26 cellular contexts compared by ENCODE assay signal in genomic region chr5:652773-653350, GRCh38. TPM values are rescaled to one million over a fixed set of nuclear protein-coding genes. Genes with fewer than 3 reads are reported as not detected.
DNase-seq lines count a peak whose midpoint lies in the region; ATAC-seq and TF ChIP-seq lines count a peak whose summit lies in the region.
"Had no signal": no experiment of that assay in that cellular context is flagged by ENCODE, and none has a peak within 500 bp of the region (broad histone marks: within the 10 kb centered on the region; RNA-seq: fewer than 3 reads in every experiment).

No MANE protein-coding gene starts in this region.

- H3K36me3 ChIP-seq in colonic mucosa, result no peaks in the 10 kb centered on the region
- peaks cover 0 to 56% (median 19%) of the 10 kb centered on the region in 6 donors for H3K36me3 ChIP-seq in spleen
- H3K36me3 ChIP-seq in GM23248 (ENCODE audit: low read depth), result no peaks in the 10 kb centered on the region

- H3K4me3 Mint-ChIP-seq in activated CD8-positive, alpha-beta T cell treated with anti-CD3 and anti-CD28 coated beads, Interleukin-2, amount 10 ng/mL, durations not matched to agents 7 days and 5 days, result no peak overlapping the region
- no peak overlapping the region for H3K4me3 Mint-ChIP-seq in activated CD8-positive, alpha-beta T cell treated with anti-CD3 and anti-CD28 coated beads for 36 hours
- H3K4me3 Mint-ChIP-seq: activated CD8-positive, alpha-beta memory T cell treated with anti-CD3 and anti-CD28 coated beads, Interleukin-2, amount 10 ng/mL, durations not matched to agents 7 days and 5 days; activated naive CD8-positive, alpha-beta T cell treated with anti-CD3 and anti-CD28 coated beads, Interleukin-2, amount 10 ng/mL, durations not matched to agents 7 days and 5 days; H9; IgD-negative memory B cell had no signal

- H3K4me2 ChIP-seq in GM23248 (ENCODE audit: unreplicated experiment), result no peak overlapping the region
- H3K4me2 ChIP-seq: BLaER1, hepatocyte had no signal

- peak overlapping the region; percentile 58 for H3K27ac Mint-ChIP-seq in activated CD8-positive, alpha-beta T cell treated with anti-CD3 and anti-CD28 coated beads, Interleukin-2, amount 10 ng/mL, durations not matched to agents 7 days and 5 days
- no peak overlapping the region for H3K27ac Mint-ChIP-seq in activated CD8-positive, alpha-beta T cell treated with anti-CD3 and anti-CD28 coated beads for 36 hours
- H3K27ac Mint-ChIP-seq: activated CD8-positive, alpha-beta memory T cell treated with anti-CD3 and anti-CD28 coated beads, Interleukin-2, amount 10 ng/mL, durations not matched to agents 7 days and 5 days; activated naive CD8-positive, alpha-beta T cell treated with anti-CD3 and anti-CD28 coated beads, Interleukin-2, amount 10 ng/mL, durations not matched to agents 7 days and 5 days; H9 had no signal

- intact Hi-C loops in activated CD8-positive, alpha-beta T cell treated with anti-CD3 and anti-CD28 coated beads for 36 hours (cut with micrococcal nuclease), result no loop called here
- intact Hi-C loops in colonic mucosa (cut with DNase I), result no loop called here
- intact Hi-C loops in spleen (cut with DNase I; ENCODE audit: low total_unique reads), result no loop called here

- no peaks in the 10 kb centered on the region for H3K9me3 Mint-ChIP-seq in activated CD8-positive, alpha-beta T cell treated with anti-CD3 and anti-CD28 coated beads, Interleukin-2, amount 10 ng/mL, durations not matched to agents 7 days and 5 days (ENCODE audit: insufficient read depth)
- no peaks in the 10 kb centered on the region for H3K9me3 Mint-ChIP-seq in activated CD8-positive, alpha-beta T cell treated with anti-CD3 and anti-CD28 coated beads for 36 hours
- H3K9me3 Mint-ChIP-seq: activated naive CD8-positive, alpha-beta T cell treated with anti-CD3 and anti-CD28 coated beads, Interleukin-2, amount 10 ng/mL, durations not matched to agents 7 days and 5 days; IgD-negative memory B cell had no signal

- no peak for ATAC-seq in activated CD8-positive, alpha-beta T cell treated with anti-CD3 and anti-CD28 coated beads, Interleukin-2, amount 10 ng/mL, durations not matched to agents 7 days and 5 days
- ATAC-seq in activated CD8-positive, alpha-beta T cell treated with anti-CD3 and anti-CD28 coated beads for 36 hours, result no peak
- ATAC-seq: activated CD8-positive, alpha-beta memory T cell treated with anti-CD3 and anti-CD28 coated beads, Interleukin-2, amount 10 ng/mL, durations not matched to agents 7 days and 5 days; esophagus mucosa; left ventricle myocardium superior; sciatic nerve had no signal

- H3F3A ChIP-seq in GM23248 (ENCODE audit: insufficient read depth), result no peaks in the 10 kb centered on the region; the same call in 1 of the 2 replicates

- H3K27me3 ChIP-seq in colonic mucosa, result no peaks in the 10 kb centered on the region
- H3K27me3 ChIP-seq in spleen (replicated peaks in 1 of 7), result no peaks in the 10 kb centered on the region
- H3K27me3 ChIP-seq in GM23248 (replicated peaks; ENCODE audit: insufficient read depth), result no peaks in the 10 kb centered on the region
- H3K27me3 ChIP-seq: BLaER1, hepatocyte had no signal

- no peak for TF ChIP-seq POLR2A in spleen (IDR thresholded peaks at IDR 0.05)

- H3K4me1 ChIP-seq in colonic mucosa, result no peaks in the 10 kb centered on the region
- no peaks in the 10 kb centered on the region for H3K4me1 ChIP-seq in spleen
- H3K4me1 ChIP-seq in GM23248 (ENCODE audit: insufficient read depth), result no peaks in the 10 kb centered on the region
- H3K4me1 ChIP-seq: BLaER1 had no signal

- H2AFZ ChIP-seq in GM23248, result no peak overlapping the region
- H2AFZ ChIP-seq: hepatocyte had no signal

- no peaks in the 10 kb centered on the region for H3K79me2 ChIP-seq in GM23248 (ENCODE audit: insufficient read depth)
- H3K79me2 ChIP-seq: hepatocyte had no signal

- no peak for DNase-seq in activated CD8-positive, alpha-beta T cell treated with anti-CD3 and anti-CD28 coated beads, Interleukin-2, amount 10 ng/mL, durations not matched to agents 7 days and 5 days
- DNase-seq in activated CD8-positive, alpha-beta T cell treated with anti-CD3 and anti-CD28 coated beads for 36 hours, result no peak
- DNase-seq in NCI-H2196 (lab: John Stamatoyannopoulos, UW; ENCODE audit: unreplicated experiment) (peak; percentile 83), colonic mucosa (peak; percentile 13), spleen (peak; percentile 69), GM23248 (no peak), Kasumi-1 (lab: John Stamatoyannopoulos, UW) (no peak), dedifferentiated amniotic fluid mesenchymal stem cell (ENCODE audit: extremely low spot score) (no peak)
- DNase-seq: activated CD4-positive, alpha-beta T cell treated with anti-CD3 and anti-CD28 coated beads for 4 hours; activated CD8-positive, alpha-beta memory T cell treated with anti-CD3 and anti-CD28 coated beads, Interleukin-2, amount 10 ng/mL, durations not matched to agents 7 days and 5 days; activated naive CD8-positive, alpha-beta T cell treated with anti-CD3 and anti-CD28 coated beads, Interleukin-2, amount 10 ng/mL, durations not matched to agents 7 days and 5 days; Calu3; effector memory CD4-positive, alpha-beta T cell; foreskin melanocyte; H9; immature natural killer cell; left ventricle myocardium superior; MM.1S; NCI-H187 treated with DMSO at 0.1 percent for 48 hours; NCI-H748 treated with DMSO at 0.1 percent for 48 hours; SIG-M5 had no signal

- in situ Hi-C loops in GM23248 (cut with MboI), result loop anchor here (25.0 kb wide), 1 partner anchor 509 kb away; no protein-coding TSS in a partner anchor

- H3K4me1 Mint-ChIP-seq in activated CD8-positive, alpha-beta T cell treated with anti-CD3 and anti-CD28 coated beads, Interleukin-2, amount 10 ng/mL, durations not matched to agents 7 days and 5 days (ENCODE audit: low read depth), result no peaks in the 10 kb centered on the region
- no peaks in the 10 kb centered on the region for H3K4me1 Mint-ChIP-seq in activated CD8-positive, alpha-beta T cell treated with anti-CD3 and anti-CD28 coated beads for 36 hours (ENCODE audit: low read depth)
- H3K4me1 Mint-ChIP-seq: activated CD8-positive, alpha-beta memory T cell treated with anti-CD3 and anti-CD28 coated beads, Interleukin-2, amount 10 ng/mL, durations not matched to agents 7 days and 5 days; activated naive CD8-positive, alpha-beta T cell treated with anti-CD3 and anti-CD28 coated beads, Interleukin-2, amount 10 ng/mL, durations not matched to agents 7 days and 5 days; H9; IgD-negative memory B cell; immature natural killer cell had no signal

- POLR2A ChIA-PET in activated CD8-positive, alpha-beta T cell treated with anti-CD3 and anti-CD28 coated beads, Interleukin-2, amount 10 ng/mL, durations not matched to agents 7 days and 5 days (lab: Charles Lee), result no interaction called here
- POLR2A ChIA-PET in activated CD8-positive, alpha-beta T cell treated with anti-CD3 and anti-CD28 coated beads for 36 hours (lab: Charles Lee), result no interaction called here

- no peaks in the 10 kb centered on the region for H3K27me3 Mint-ChIP-seq in activated CD8-positive, alpha-beta T cell treated with anti-CD3 and anti-CD28 coated beads, Interleukin-2, amount 10 ng/mL, durations not matched to agents 7 days and 5 days (ENCODE audit: low read depth)
- H3K27me3 Mint-ChIP-seq in activated CD8-positive, alpha-beta T cell treated with anti-CD3 and anti-CD28 coated beads for 36 hours, result no peaks in the 10 kb centered on the region
- H3K27me3 Mint-ChIP-seq: activated CD8-positive, alpha-beta memory T cell treated with anti-CD3 and anti-CD28 coated beads, Interleukin-2, amount 10 ng/mL, durations not matched to agents 7 days and 5 days; activated naive CD8-positive, alpha-beta T cell treated with anti-CD3 and anti-CD28 coated beads, Interleukin-2, amount 10 ng/mL, durations not matched to agents 7 days and 5 days; IgD-negative memory B cell had no signal

- no peak overlapping the region for H3K9ac ChIP-seq in colonic mucosa (ENCODE audit: low read depth in 2 of 2, low read length in 2 of 2)
- H3K9ac ChIP-seq in GM23248, result no peak overlapping the region
- H3K9ac ChIP-seq: BLaER1 had no signal

- no peak for TF ChIP-seq CTCF in activated CD8-positive, alpha-beta T cell treated with anti-CD3 and anti-CD28 coated beads for 36 hours (IDR thresholded peaks at IDR 0.05)
- TF ChIP-seq CTCF in colonic mucosa (IDR thresholded peaks at IDR 0.05) (no peak), spleen (IDR thresholded peaks at IDR 0.05 in 8 of 11, conservative IDR thresholded peaks at IDR 0.05 in 3 of 11) (no peak)

- H3K27ac ChIP-seq in colonic mucosa, result no peak overlapping the region
- no peak overlapping the region for H3K27ac ChIP-seq in spleen
- no peak overlapping the region for H3K27ac ChIP-seq in GM23248
- H3K27ac ChIP-seq: BLaER1, hepatocyte had no signal

- H3K9me3 ChIP-seq in colonic mucosa (no peaks in the 10 kb centered on the region), spleen (peaks cover 0 to 4% (median 0%) of the 10 kb centered on the region in 8 donors), GM23248 (ENCODE audit: low read depth) (no peaks in the 10 kb centered on the region)

- no peaks in the 10 kb centered on the region for H4K20me1 ChIP-seq in GM23248 (ENCODE audit: insufficient read depth)

- no peak overlapping the region for H3K4me3 ChIP-seq in colonic mucosa
- H3K4me3 ChIP-seq in spleen, result no peak overlapping the region
- no peak overlapping the region for H3K4me3 ChIP-seq in GM23248
- H3K4me3 ChIP-seq: BLaER1, hepatocyte had no signal

- CTCF ChIA-PET in activated CD8-positive, alpha-beta T cell treated with anti-CD3 and anti-CD28 coated beads, Interleukin-2, amount 10 ng/mL, durations not matched to agents 7 days and 5 days (lab: Charles Lee), result interaction anchor here (1.1 kb wide), 1 partner anchor 206 kb away, joined by 3 read pairs; no protein-coding TSS in a partner anchor
- CTCF ChIA-PET in activated CD8-positive, alpha-beta T cell treated with anti-CD3 and anti-CD28 coated beads for 36 hours (lab: Charles Lee), result interaction anchor here (1.2 kb wide), 1 partner anchor 206 kb away, joined by 3 read pairs; no protein-coding TSS in a partner anchor

- WGBS in spleen, 5 donors, result 89 to 99% (median 95%) methylated on average over 4 to 11 of the region's 11 CpGs
- 97 to 99% methylated on average over 11 of the region's 11 CpGs for WGBS in GM23248 (ENCODE audit: low coverage in 1 of 2, low lambda C conversion rate in 2 of 2, missing lambda C conversion rate in 2 of 2), 2 experiments

- peaks cover 22% of the 10 kb centered on the region for H3K36me3 Mint-ChIP-seq in activated CD8-positive, alpha-beta T cell treated with anti-CD3 and anti-CD28 coated beads, Interleukin-2, amount 10 ng/mL, durations not matched to agents 7 days and 5 days (ENCODE audit: low read depth)
- peaks cover 18% of the 10 kb centered on the region for H3K36me3 Mint-ChIP-seq in activated CD8-positive, alpha-beta T cell treated with anti-CD3 and anti-CD28 coated beads for 36 hours (ENCODE audit: low read depth)

- H3K9me2 ChIP-seq in GM23248 (ENCODE audit: insufficient read depth), result no peaks in the 10 kb centered on the region

RNA-seq across cellular contexts. Expression of gene TPPP, which starts 40.3 kb away (rescaled TPM):
- under 1 TPM in 1 of 2 experiments, not detected in 1; 0.08 TPM for total RNA-seq in activated CD8-positive, alpha-beta T cell treated with anti-CD3 and anti-CD28 coated beads, Interleukin-2, amount 10 ng/mL, durations not matched to agents 7 days and 5 days
- under 1 TPM; 0.18 to 0.20 TPM for total RNA-seq in activated CD8-positive, alpha-beta T cell treated with anti-CD3 and anti-CD28 coated beads for 36 hours
- total RNA-seq in colonic mucosa (1 to 10 TPM; 1.7 to 4.0 TPM), spleen (10 to 100 TPM in 1 of 7 donors, 1 to 10 TPM in 6; 2.4 to 12.2 (median 4.4) TPM)
- polyA plus RNA-seq in spleen (under 1 TPM; 0.30 to 0.83 (median 0.41) TPM), GM23248 (2016; fragmentation: Nextera tagmentation; extraction: Ambion mirVana) (not detected in 2 replicates)
- 0.13 TPM in 1 of 2 replicates, not detected in the other for total RNA-seq in GM23248 (2014; rRNA removed; shearing (Covaris generic))
- polyA plus RNA-seq: IgD-negative memory B cell had no signal

RNA-seq across cellular contexts. Expression of gene CEP72, which starts 40.7 kb away (rescaled TPM):
- 10 to 100 TPM; 34.4 to 38.6 TPM for total RNA-seq in activated CD8-positive, alpha-beta T cell treated with anti-CD3 and anti-CD28 coated beads, Interleukin-2, amount 10 ng/mL, durations not matched to agents 7 days and 5 days
- 10 to 100 TPM; 27.0 to 28.9 TPM for total RNA-seq in activated CD8-positive, alpha-beta T cell treated with anti-CD3 and anti-CD28 coated beads for 36 hours
- total RNA-seq in colonic mucosa (10 to 100 TPM in 1 of 2 donors, 1 to 10 TPM in 1; 3.8 to 21.0 TPM), spleen (10 to 100 TPM in 4 of 7 donors, 1 to 10 TPM in 3; 8.5 to 13.1 (median 10.4) TPM)
- polyA plus RNA-seq in spleen (1 to 10 TPM; 2.1 to 4.5 (median 2.9) TPM), GM23248 (2016; fragmentation: Nextera tagmentation; extraction: Ambion mirVana) (1.7 and 2.4 TPM in 2 replicates)
- 1.7 and 7.2 TPM in 2 replicates for total RNA-seq in GM23248 (2014; rRNA removed; shearing (Covaris generic))

Comparison
In these comparisons a context has a peak if more than half of its experiments do, and no peak if none do; other contexts are left out.
1. DNase-seq: peak in NCI-H2196 (single experiment), colonic mucosa (single experiment) and spleen (single experiment); none in activated CD8-positive, alpha-beta T cell treated with anti-CD3 and anti-CD28 coated beads, Interleukin-2, amount 10 ng/mL, durations not matched to agents 7 days and 5 days (single experiment), activated CD8-positive, alpha-beta T cell treated with anti-CD3 and anti-CD28 coated beads for 36 hours (single experiment), GM23248 (single experiment), Kasumi-1 (0 of 2) and dedifferentiated amniotic fluid mesenchymal stem cell (single experiment).